In genomic region chr19:8517551-8518442, GRCh38 we compare ENCODE assay signal across 9 cellular contexts. TPM values are rescaled to one million over a fixed set of nuclear protein-coding genes. Genes with fewer than 3 reads are reported as not detected.
DNase-seq lines count a peak whose midpoint lies in the region; ATAC-seq and TF ChIP-seq lines count a peak whose summit lies in the region.
"Had no signal": no experiment of that assay in that cellular context is flagged by ENCODE, and none has a peak within 500 bp of the region (broad histone marks: within the 10 kb centered on the region; RNA-seq: fewer than 3 reads in every experiment).

No MANE protein-coding gene starts in this region.

- no peak overlapping the region for H3K4me3 ChIP-seq in fibroblast of the aortic adventitia (ENCODE audit: low read depth, low read length)

- peak; percentile 30 for DNase-seq in Right ventricle myocardium inferior (ENCODE audit: missing footprints)
- DNase-seq in left ventricle myocardium superior: no peak
- DNase-seq in activated CD4-positive, alpha-beta T cell treated with anti-CD3 and anti-CD28 coated beads for 48 hours: peak; percentile 41
- DNase-seq in fibroblast of the aortic adventitia (ENCODE audit: low read depth): peak; percentile 61
- peak; percentile 75 for DNase-seq in stromal cell of bone marrow (ENCODE audit: low read depth)
- DNase-seq in SK-N-DZ (ENCODE audit: low spot score): no peak
- DNase-seq in HuH-7 (ENCODE audit: low spot score): no peak
- no peak for DNase-seq in omental fat pad (ENCODE audit: low spot score)
- DNase-seq: nucleus accumbens had no signal

- no peak for TF ChIP-seq CTCF in fibroblast of the aortic adventitia (IDR thresholded peaks at IDR 0.05; ENCODE audit: insufficient read depth, low read length)
- no peak for TF ChIP-seq CTCF in omental fat pad (IDR thresholded peaks at IDR 0.05)

- ATAC-seq in Right ventricle myocardium inferior (no peak), left ventricle myocardium superior (no peak), omental fat pad (ENCODE audit: low FRiP score) (no peak)

- intact Hi-C loops in Right ventricle myocardium inferior (cut with DNase I): loop anchor here (10.0 kb wide), 1 partner anchor 253 kb away; no protein-coding TSS in a partner anchor
- intact Hi-C loops in left ventricle myocardium superior (cut with micrococcal nuclease): no loop called here

RNA-seq across cellular contexts. Expression of gene ZNF414, which starts 3.8 kb away (rescaled TPM):
- total RNA-seq in Right ventricle myocardium inferior (9.8 TPM), left ventricle myocardium superior (12.9 TPM), fibroblast of the aortic adventitia (ENCODE audit: low replicate concordance) (4.4 and 6.4 TPM in 2 replicates), omental fat pad (1 to 10 TPM; 4.6 to 7.8 (median 7.4) TPM)
- polyA plus RNA-seq in SK-N-DZ (2014; cell fraction: cytosol; rRNA removed): 0.73 and 2.3 TPM in 2 replicates
- 21.2 and 35.6 TPM in 2 replicates for polyA plus RNA-seq in SK-N-DZ (2014; cell fraction: nucleus; rRNA removed)

RNA-seq across cellular contexts. Expression of gene PRAM1, which starts 15.4 kb away (rescaled TPM):
- total RNA-seq in Right ventricle myocardium inferior (0.78 TPM), left ventricle myocardium superior (0.59 TPM), fibroblast of the aortic adventitia (ENCODE audit: low replicate concordance) (not detected in 2 replicates), omental fat pad (1 to 10 TPM in 3 of 4 donors, under 1 TPM in 1; 0.56 to 4.6 (median 1.9) TPM)
- polyA plus RNA-seq in SK-N-DZ (2014; cell fraction: cytosol; rRNA removed): not detected in 2 replicates
- not detected in 2 replicates for polyA plus RNA-seq in SK-N-DZ (2014; cell fraction: nucleus; rRNA removed)

RNA-seq across cellular contexts. Expression of gene MYO1F, which starts 59.4 kb away (rescaled TPM):
- total RNA-seq in Right ventricle myocardium inferior (9.3 TPM), left ventricle myocardium superior (8.0 TPM), fibroblast of the aortic adventitia (ENCODE audit: low replicate concordance) (0.09 and 0.41 TPM in 2 replicates), omental fat pad (10 to 100 TPM; 13.9 to 86.7 (median 39.9) TPM)
- polyA plus RNA-seq in SK-N-DZ (2014; cell fraction: cytosol; rRNA removed): 0.06 TPM in 1 of 2 replicates, not detected in the other
- 0.41 TPM in 1 of 2 replicates, not detected in the other for polyA plus RNA-seq in SK-N-DZ (2014; cell fraction: nucleus; rRNA removed)

Comparison
In these comparisons a context has a peak if more than half of its experiments do, and no peak if none do; other contexts are left out.
1. DNase-seq: peak in Right ventricle myocardium inferior (single experiment), activated CD4-positive, alpha-beta T cell treated with anti-CD3 and anti-CD28 coated beads for 48 hours (single experiment), fibroblast of the aortic adventitia (single experiment) and stromal cell of bone marrow (single experiment); none in left ventricle myocardium superior (single experiment), SK-N-DZ (single experiment), HuH-7 (single experiment) and omental fat pad (single experiment).